8 cellular contexts compared by ENCODE assay signal in the genomic region with DNA sequence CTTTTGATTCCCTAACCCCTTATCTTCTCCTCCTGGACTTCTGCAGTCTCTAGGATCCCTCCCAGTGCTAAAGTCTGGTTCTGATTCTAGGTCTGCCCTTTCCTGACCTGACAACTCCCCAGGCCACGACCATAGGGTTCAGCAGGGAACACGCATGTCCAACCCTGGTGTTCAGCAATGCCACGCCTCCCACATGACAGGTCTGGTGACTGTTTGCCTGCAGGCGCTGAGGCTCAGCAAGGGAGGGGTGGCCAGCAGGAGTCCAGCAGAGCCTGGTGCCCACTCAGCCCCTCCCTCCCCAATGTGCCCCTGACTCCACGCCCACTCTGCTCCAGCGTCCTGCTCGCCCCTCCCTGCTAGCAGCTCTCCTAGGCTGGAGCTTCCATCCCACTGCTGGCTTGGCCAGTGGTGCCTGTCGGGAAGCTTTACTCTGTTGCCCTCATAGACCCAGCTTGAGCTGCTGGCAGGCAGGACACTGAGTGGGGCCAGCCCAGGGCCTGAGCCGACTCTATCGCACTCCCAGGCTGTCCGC. TPM values are rescaled to one million over a fixed set of nuclear protein-coding genes. Genes with fewer than 3 reads are reported as not detected.
DNase-seq lines count a peak whose midpoint lies in the region; ATAC-seq and TF ChIP-seq lines count a peak whose summit lies in the region.

No MANE protein-coding gene starts in this region.

- TF ChIP-seq CTCF in H9 (conservative IDR thresholded peaks at IDR 0.05) (no peak), gastrocnemius medialis (IDR thresholded peaks at IDR 0.05 in 4 of 5, conservative IDR thresholded peaks at IDR 0.05 in 1 of 5) (no peak)

- H3K9me3 ChIP-seq in H9 (ENCODE audit: control insufficient read depth, low read depth, low read length) = no peaks in the 10 kb centered on the region
- no peaks in the 10 kb centered on the region for H3K9me3 ChIP-seq in gastrocnemius medialis

- no peak overlapping the region for H2BK15ac ChIP-seq in H9 (ENCODE audit: low read depth, low read length)

- H3K14ac ChIP-seq in H9 (ENCODE audit: insufficient read depth, low read length) = no peak overlapping the region; the same call in 1 of the 2 replicates

- H3K27me3 ChIP-seq in H9 (ENCODE audit: insufficient read depth, low read length) = no peaks in the 10 kb centered on the region
- H3K27me3 ChIP-seq in gastrocnemius medialis = no peaks in the 10 kb centered on the region

- DNase-seq in H9 = no peak
- no peak for DNase-seq in activated CD4-positive, alpha-beta memory T cell treated with anti-CD3 and anti-CD28 coated beads for 36 hours
- DNase-seq in left cardiac atrium = peak; percentile 49
- DNase-seq in gastrocnemius medialis = peak; percentile 32 to 63
- DNase-seq in G401 (ENCODE audit: low spot score) = no peak

- no peak overlapping the region for H3K4me3 Mint-ChIP-seq in H9
- peak overlapping the region; percentile 91 for H3K4me3 Mint-ChIP-seq in activated CD4-positive, alpha-beta memory T cell treated with anti-CD3 and anti-CD28 coated beads for 36 hours

- no peak overlapping the region for H4K91ac ChIP-seq in H9 (ENCODE audit: insufficient read length, low read depth, low read length)

- H4K5ac ChIP-seq in H9 (ENCODE audit: insufficient read length, low read depth, low read length) = no peak overlapping the region

- H3K23ac ChIP-seq in H9 (ENCODE audit: insufficient read length, low read depth, low read length) = no peak overlapping the region

- no peak overlapping the region for H2BK120ac ChIP-seq in H9 (ENCODE audit: low read depth, low read length, poor library complexity, severe bottlenecking)

- peak overlapping the region in 2 of 3 experiments; percentile 51 to 75; a peak in 3 of 7 replicates for H3K27ac Mint-ChIP-seq in H9
- peak overlapping the region; percentile 99 for H3K27ac Mint-ChIP-seq in activated CD4-positive, alpha-beta memory T cell treated with anti-CD3 and anti-CD28 coated beads for 36 hours

- no peaks in the 10 kb centered on the region; the same call in 1 of the 2 replicates for H3K27me3 Mint-ChIP-seq in H9 (ENCODE audit: low read depth)
- H3K27me3 Mint-ChIP-seq in activated CD4-positive, alpha-beta memory T cell treated with anti-CD3 and anti-CD28 coated beads for 36 hours = no peaks in the 10 kb centered on the region

- no peak for TF ChIP-seq POLR2A in gastrocnemius medialis (IDR thresholded peaks at IDR 0.05)

- H3K4me3 ChIP-seq in gastrocnemius medialis = no peak overlapping the region

- H3K56ac ChIP-seq in H9 (ENCODE audit: insufficient read length, low read depth, low read length) = no peak overlapping the region

- no peak overlapping the region for H2BK20ac ChIP-seq in H9 (ENCODE audit: low read depth, low read length, poor library complexity, severe bottlenecking)

- POLR2A ChIA-PET in activated CD4-positive, alpha-beta memory T cell treated with anti-CD3 and anti-CD28 coated beads for 36 hours (lab: Charles Lee) = interaction anchor here (1.6 to 11.9 kb wide), 3 partner anchors 13 to 26 kb away, joined by 5 to 97 read pairs (median 15); partner anchors contain the start of gene SLC9A1

- ATAC-seq in left cardiac atrium = peak; percentile 38 to 64
- peak in 1 of 2 donors; percentile 23 for ATAC-seq in gastrocnemius medialis
- no peak for ATAC-seq in HG02852 (IDR thresholded peaks at IDR 0.05; ENCODE audit: unreplicated experiment)
- ATAC-seq in HG02678 (IDR thresholded peaks at IDR 0.05; ENCODE audit: unreplicated experiment) = no peak
- ATAC-seq in HG03521 (IDR thresholded peaks at IDR 0.05; ENCODE audit: unreplicated experiment) = no peak

- no peak overlapping the region for H2AFZ ChIP-seq in H9 (ENCODE audit: low read length)

- no peak overlapping the region for H3K18ac ChIP-seq in H9 (ENCODE audit: insufficient read length, low read depth, low read length)

- H3K4me1 Mint-ChIP-seq in H9 = peaks cover 41 to 48% of the 10 kb centered on the region in 2 experiments
- H3K4me1 Mint-ChIP-seq in activated CD4-positive, alpha-beta memory T cell treated with anti-CD3 and anti-CD28 coated beads for 36 hours (ENCODE audit: low read depth) = peaks cover 45% of the 10 kb centered on the region

- no peaks in the 10 kb centered on the region for H3K36me3 ChIP-seq in gastrocnemius medialis

- no peak overlapping the region for H3K4me2 ChIP-seq in H9 (ENCODE audit: insufficient read depth, insufficient read length, low read length)

- in situ Hi-C loops in gastrocnemius medialis (cut with MboI; ENCODE audit: low sequenced_read_pairs in 4 of 4) = no loop called here
- in situ Hi-C loops in G401 (cut with HindIII; ENCODE audit: low sequenced_read_pairs) = loop anchor here (5.0 kb wide), 1 partner anchor 95 kb away; no protein-coding TSS in a partner anchor

- peaks cover 0 to 8% (median 0%) of the 10 kb centered on the region in 3 experiments; a peak in 2 of 7 replicates for H3K36me3 Mint-ChIP-seq in H9 (ENCODE audit: insufficient read depth in 1 of 3, low read depth in 3 of 3)
- no peaks in the 10 kb centered on the region for H3K36me3 Mint-ChIP-seq in activated CD4-positive, alpha-beta memory T cell treated with anti-CD3 and anti-CD28 coated beads for 36 hours

- no peak overlapping the region for H3K4ac ChIP-seq in H9 (ENCODE audit: low read depth, low read length)

- H3K23me2 ChIP-seq in H9 (ENCODE audit: insufficient read length, low read depth, low read length, poor library complexity, severe bottlenecking) = no peaks in the 10 kb centered on the region

- H2BK12ac ChIP-seq in H9 (ENCODE audit: insufficient read length, low read depth, low read length) = no peak overlapping the region

- H3K4me1 ChIP-seq in H9 (ENCODE audit: insufficient read depth, low read length) (peaks cover 16% of the 10 kb centered on the region), gastrocnemius medialis (peaks cover 75 to 87% of the 10 kb centered on the region in 2 donors)

- H3T11ph ChIP-seq in H9 (ENCODE audit: low read length) = no peak overlapping the region

- H3K79me2 ChIP-seq in H9 (ENCODE audit: insufficient read depth, low read length) = no peaks in the 10 kb centered on the region

- H3K9ac ChIP-seq in H9 (ENCODE audit: extremely low read depth, insufficient read length, low read length) = no peak overlapping the region

- no peaks in the 10 kb centered on the region for H4K20me1 ChIP-seq in H9 (ENCODE audit: control insufficient read depth, insufficient read depth, insufficient read length)

- intact Hi-C loops in activated CD4-positive, alpha-beta memory T cell treated with anti-CD3 and anti-CD28 coated beads for 36 hours (cut with micrococcal nuclease) = loop anchor here (2.0 kb wide), 2 partner anchors 17 to 25 kb away; partner anchors contain the start of gene SLC9A1
- intact Hi-C loops in left cardiac atrium (cut with DNase I) = no loop called here
- intact Hi-C loops in gastrocnemius medialis (cut with DNase I; ENCODE audit: low total_unique reads) = no loop called here

- no peak overlapping the region for H2BK5ac ChIP-seq in H9 (ENCODE audit: insufficient read length, low read length)

- H2AK5ac ChIP-seq in H9 (ENCODE audit: insufficient read length, low read length) = no peak overlapping the region

- H3K9me3 Mint-ChIP-seq in H9 = no peaks in the 10 kb centered on the region
- H3K9me3 Mint-ChIP-seq in activated CD4-positive, alpha-beta memory T cell treated with anti-CD3 and anti-CD28 coated beads for 36 hours = no peaks in the 10 kb centered on the region

- H3K27ac ChIP-seq in H9 (ENCODE audit: insufficient read length, low read depth, low read length) (no peak overlapping the region), gastrocnemius medialis (peak overlapping the region; percentile 74 to 87 (median 80))

- no peaks in the 10 kb centered on the region for H3K79me1 ChIP-seq in H9 (ENCODE audit: insufficient read depth, low read depth, low read length, poor library complexity, severe bottlenecking)

- CTCF ChIA-PET in activated CD4-positive, alpha-beta memory T cell treated with anti-CD3 and anti-CD28 coated beads for 36 hours (lab: Charles Lee) = interaction anchor here (0.6 to 1.8 kb wide), 4 partner anchors 17 to 60 kb away, joined by 3 to 9 read pairs (median 4); partner anchors contain the start of gene SLC9A1

- WGBS in H9 (ENCODE audit: extremely low coverage, insufficient read length, low lambda C conversion rate) = no CpG with 5 or more reads among the region's 11 CpGs

- no peak overlapping the region for H4K8ac ChIP-seq in H9 (replicated peaks; ENCODE audit: insufficient read length, low read depth, low read length)

RNA-seq across cellular contexts. Expression of gene SLC9A1, which starts 17.3 kb away (rescaled TPM):
- total RNA-seq in H9 (2021) (20.8 and 21.3 TPM in 2 replicates), left cardiac atrium (10 to 100 TPM; 17.4 to 37.3 TPM), gastrocnemius medialis (1 to 10 TPM; 2.5 to 4.3 (median 3.7) TPM)
- 10 to 100 TPM; 16.0 to 17.8 TPM for total RNA-seq in activated CD4-positive, alpha-beta memory T cell treated with anti-CD3 and anti-CD28 coated beads for 36 hours
- total RNA-seq in G401 (2014; rRNA removed; shearing (Covaris generic)) = 1.4 and 4.2 TPM in 2 replicates

Comparison
In these comparisons a context has a peak if more than half of its experiments do, and no peak if none do; other contexts are left out.
1. DNase-seq: peak in left cardiac atrium (single experiment) and gastrocnemius medialis (2 of 2); none in H9 (single experiment), activated CD4-positive, alpha-beta memory T cell treated with anti-CD3 and anti-CD28 coated beads for 36 hours (single experiment) and G401 (single experiment).
2. ATAC-seq: peak in left cardiac atrium (2 of 2); none in HG02852 (single experiment), HG02678 (single experiment) and HG03521 (single experiment).